Comparison of ENCODE assay signal across 8 cellular contexts in genomic region chr2:207330912-207331311, GRCh38.
DNase-seq lines count a peak whose midpoint lies in the region; ATAC-seq and TF ChIP-seq lines count a peak whose summit lies in the region.

No MANE protein-coding gene starts in this region.

- CTCF ChIA-PET in activated CD4-positive, alpha-beta memory T cell treated with anti-CD3 and anti-CD28 coated beads, Interleukin-2, amount 10 ng/mL, durations not matched to agents 7 days and 5 days (lab: Charles Lee): interaction anchor here (1.0 kb wide), 1 partner anchor 165 kb away, joined by 3 read pairs; the partner anchor contains the start of gene KLF7

- peak; percentile 94 for DNase-seq in Daoy (ENCODE audit: low read depth)
- DNase-seq in activated CD4-positive, alpha-beta memory T cell treated with anti-CD3 and anti-CD28 coated beads, Interleukin-2, amount 10 ng/mL, durations not matched to agents 7 days and 5 days: peak; percentile 75
- peak; percentile 98 for DNase-seq in iris pigment epithelial cell (ENCODE audit: low read depth)
- DNase-seq in nephron progenitor cell: no peak
- no peak for DNase-seq in germinal center (ENCODE audit: low spot score)
- no peak for DNase-seq in SIG-M5 treated with dmso at 0.1 percent for 504 hours (lab: John Stamatoyannopoulos, UW; ENCODE audit: unreplicated experiment)

- H3K4me3 Mint-ChIP-seq in activated CD4-positive, alpha-beta memory T cell treated with anti-CD3 and anti-CD28 coated beads, Interleukin-2, amount 10 ng/mL, durations not matched to agents 7 days and 5 days: peak overlapping the region; percentile 48
- H3K4me3 Mint-ChIP-seq in nephron progenitor cell: no peak overlapping the region

- peaks cover 81% of the 10 kb centered on the region for H3K4me1 Mint-ChIP-seq in activated CD4-positive, alpha-beta memory T cell treated with anti-CD3 and anti-CD28 coated beads, Interleukin-2, amount 10 ng/mL, durations not matched to agents 7 days and 5 days
- peaks cover 66% of the 10 kb centered on the region for H3K4me1 Mint-ChIP-seq in nephron progenitor cell

- H3K27me3 Mint-ChIP-seq in activated CD4-positive, alpha-beta memory T cell treated with anti-CD3 and anti-CD28 coated beads, Interleukin-2, amount 10 ng/mL, durations not matched to agents 7 days and 5 days: no peaks in the 10 kb centered on the region
- H3K27me3 Mint-ChIP-seq in nephron progenitor cell (ENCODE audit: low read depth, poor library complexity): no peaks in the 10 kb centered on the region

- ATAC-seq in GM19463 (IDR thresholded peaks at IDR 0.05; ENCODE audit: unreplicated experiment) (peak; percentile 52), HG03457 (IDR thresholded peaks at IDR 0.05; ENCODE audit: unreplicated experiment) (peak; percentile 58)

- peak overlapping the region; percentile 87 for H3K27ac Mint-ChIP-seq in activated CD4-positive, alpha-beta memory T cell treated with anti-CD3 and anti-CD28 coated beads, Interleukin-2, amount 10 ng/mL, durations not matched to agents 7 days and 5 days
- no peak overlapping the region for H3K27ac Mint-ChIP-seq in nephron progenitor cell

- H3K9me3 Mint-ChIP-seq in activated CD4-positive, alpha-beta memory T cell treated with anti-CD3 and anti-CD28 coated beads, Interleukin-2, amount 10 ng/mL, durations not matched to agents 7 days and 5 days: no peaks in the 10 kb centered on the region
- H3K9me3 Mint-ChIP-seq in nephron progenitor cell: no peaks in the 10 kb centered on the region

- no peak for TF ChIP-seq CTCF in nephron progenitor cell (IDR thresholded peaks at IDR 0.05)

- H3K36me3 Mint-ChIP-seq in activated CD4-positive, alpha-beta memory T cell treated with anti-CD3 and anti-CD28 coated beads, Interleukin-2, amount 10 ng/mL, durations not matched to agents 7 days and 5 days (ENCODE audit: low read depth): no peaks in the 10 kb centered on the region
- H3K36me3 Mint-ChIP-seq in nephron progenitor cell (ENCODE audit: low read depth): no peaks in the 10 kb centered on the region

- POLR2A ChIA-PET in activated CD4-positive, alpha-beta memory T cell treated with anti-CD3 and anti-CD28 coated beads, Interleukin-2, amount 10 ng/mL, durations not matched to agents 7 days and 5 days (lab: Charles Lee): interaction anchor here (0.8 to 1.0 kb wide), 3 partner anchors 93 to 167 kb away, joined by 3 to 5 read pairs (median 3); partner anchors contain the start of gene KLF7

Comparison
In these comparisons a context has a peak if more than half of its experiments do, and no peak if none do; other contexts are left out.
1. DNase-seq: peak in Daoy (single experiment), activated CD4-positive, alpha-beta memory T cell treated with anti-CD3 and anti-CD28 coated beads, Interleukin-2, amount 10 ng/mL, durations not matched to agents 7 days and 5 days (single experiment) and iris pigment epithelial cell (single experiment); none in nephron progenitor cell (single experiment), germinal center (single experiment) and SIG-M5 treated with dmso at 0.1 percent for 504 hours (single experiment).